Comparison of ENCODE assay signal across 8 cellular contexts in the genomic region with DNA sequence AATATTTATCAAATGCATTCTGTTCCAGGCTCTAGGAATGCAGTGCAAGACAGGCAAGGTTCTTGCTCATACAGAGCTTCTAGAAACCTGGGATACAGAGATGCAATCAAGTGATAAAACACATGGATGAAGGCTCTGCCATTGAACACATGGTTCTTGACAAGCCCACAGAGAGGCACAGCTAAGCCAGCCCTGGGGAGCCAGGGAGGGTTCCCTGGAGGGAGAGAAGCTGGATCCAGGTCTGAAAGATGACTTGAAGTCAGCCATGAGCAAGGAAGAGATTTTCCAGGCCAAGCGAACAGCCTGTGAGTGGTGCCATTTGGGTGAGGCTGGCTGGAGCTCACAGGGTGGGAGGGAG.
A peak's percentile ranks its signal among the peaks of the same experiment; 100 is the strongest.
DNase-seq lines count a peak whose midpoint lies in the region; FAIRE-seq and TF ChIP-seq lines count a peak whose summit lies in the region.

No MANE protein-coding gene starts in this region.

- H3K9me3 ChIP-seq in SK-N-SH: no peaks in the 10 kb centered on the region

- H2AFZ ChIP-seq in SK-N-SH (ENCODE audit: low read depth): peak overlapping the region; percentile 64

- H3K79me2 ChIP-seq in SK-N-SH (ENCODE audit: insufficient read depth): peaks cover 6% of the 10 kb centered on the region; the same call in 1 of the 2 replicates

- no peak for TF ChIP-seq EP300 in SK-N-SH (IDR thresholded peaks at IDR 0.05; ENCODE audit: borderline replicate concordance in 1 of 2, low read depth in 1 of 2, low read length in 1 of 2)

- peak; percentile 35 for DNase-seq in GM03348 (ENCODE audit: low spot score)
- DNase-seq in SK-N-SH: no peak
- no peak for DNase-seq in fibroblast of pulmonary artery (ENCODE audit: low read depth)
- no peak for DNase-seq in stimulated activated CD4-positive, alpha-beta T cell treated with anti-CD3 and anti-CD28 coated beads, Interleukin-15, amount 100 ng/mL, for 24 hours
- DNase-seq in NCI-H2171 (lab: John Stamatoyannopoulos, UW): no peak
- no peak for DNase-seq in NCI-H187 (lab: John Stamatoyannopoulos, UW)
- DNase-seq in H54 (ENCODE audit: insufficient read length, low spot score): no peak

- H4K20me1 ChIP-seq in SK-N-SH (ENCODE audit: insufficient read depth): no peaks in the 10 kb centered on the region

- no peaks in the 10 kb centered on the region for H3K27me3 ChIP-seq in SK-N-SH (ENCODE audit: insufficient read depth)
- H3K27me3 ChIP-seq in rectal smooth muscle tissue (ENCODE audit: control insufficient read depth, insufficient read depth, low read length): no peaks in the 10 kb centered on the region

- 100% methylated on average over 1 of the region's 1 CpG for WGBS in SK-N-SH (ENCODE audit: low lambda C conversion rate)

- H3K4me3 ChIP-seq in SK-N-SH (ENCODE audit: low read depth in 2 of 2, low read length in 1 of 2) (peak overlapping the region in 1 of 2 experiments; percentile 6; a peak in 2 of 4 replicates), fibroblast of pulmonary artery (replicated peaks; ENCODE audit: low read depth, low read length) (peak overlapping the region; percentile 48), rectal smooth muscle tissue (ENCODE audit: low read length) (peak overlapping the region; percentile 23)

- H3K36me3 ChIP-seq in SK-N-SH (replicated peaks in 1 of 2; ENCODE audit: control insufficient read depth in 1 of 2, insufficient read depth in 2 of 2, low read length in 1 of 2) (no peaks in the 10 kb centered on the region), rectal smooth muscle tissue (ENCODE audit: control insufficient read depth, insufficient read depth, low read length) (no peaks in the 10 kb centered on the region)

- H3F3A ChIP-seq in SK-N-SH (replicated peaks; ENCODE audit: insufficient read depth): peaks cover 30% of the 10 kb centered on the region

- H3K9ac ChIP-seq in SK-N-SH (peak overlapping the region; percentile 52; the same call in 1 of the 2 replicates), rectal smooth muscle tissue (ENCODE audit: low read length) (peak overlapping the region; percentile 16)

- POLR2A ChIA-PET in SK-N-SH (lab: Yijun Ruan, JAX): interaction anchor here (0.8 to 1.8 kb wide), 4 partner anchors 24 to 136 kb away, joined by 3 to 5 read pairs (median 4); a partner anchor contains a TSS

- CTCF ChIA-PET in SK-N-SH (lab: Yijun Ruan, JAX): interaction anchor here (0.6 to 1.6 kb wide), 5 partner anchors 9 to 295 kb away, joined by 3 to 6 read pairs (median 4); no protein-coding TSS in a partner anchor

- no peak for TF ChIP-seq POLR2A in H54 (IDR thresholded peaks at IDR 0.05; ENCODE audit: low read depth, low read length)

- H3K27ac ChIP-seq in SK-N-SH (ENCODE audit: low read depth in 2 of 2, low read length in 1 of 2) (peak overlapping the region; percentile 62 to 98), rectal smooth muscle tissue (ENCODE audit: low read depth, low read length) (peak overlapping the region; percentile 79)

- no peaks in the 10 kb centered on the region for H3K9me2 ChIP-seq in SK-N-SH

- peaks cover 41% of the 10 kb centered on the region in 2 experiments for H3K4me1 ChIP-seq in SK-N-SH (ENCODE audit: control insufficient read depth in 1 of 2, insufficient read depth in 2 of 2, low read depth in 1 of 2, low read length in 1 of 2)
- H3K4me1 ChIP-seq in rectal smooth muscle tissue (ENCODE audit: control insufficient read depth, insufficient read depth, low read length): peaks cover 28% of the 10 kb centered on the region

- no peak for FAIRE-seq in H54 (lab: Jason Lieb, UNC)

- no peak for TF ChIP-seq CTCF in SK-N-SH (IDR thresholded peaks at IDR 0.05)
- TF ChIP-seq CTCF in fibroblast of pulmonary artery (IDR thresholded peaks at IDR 0.05; ENCODE audit: low read length, missing control alignments): no peak

- no peak for TF ChIP-seq RAD21 in SK-N-SH (IDR thresholded peaks at IDR 0.05; ENCODE audit: low read length)

- peak overlapping the region; percentile 67 for H3K4me2 ChIP-seq in SK-N-SH

TF ChIP-seq in SK-N-SH, 30 proteins besides CTCF, POLR2A, EP300 and RAD21:
- TF ChIP-seq NRF1 (IDR thresholded peaks at IDR 0.05; ENCODE audit: low read depth, low read length): no peak
- no peak for TF ChIP-seq SMC3 (IDR thresholded peaks at IDR 0.05; ENCODE audit: low read depth, low read length)
- TF ChIP-seq, protein P1, sequence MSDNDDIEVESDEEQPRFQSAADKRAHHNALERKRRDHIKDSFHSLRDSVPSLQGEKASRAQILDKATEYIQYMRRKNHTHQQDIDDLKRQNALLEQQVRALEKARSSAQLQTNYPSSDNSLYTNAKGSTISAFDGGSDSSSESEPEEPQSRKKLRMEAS (IDR thresholded peaks at IDR 0.05; ENCODE audit: low read depth): peak; percentile 36; the same call in 1 of the 2 replicates
- TF ChIP-seq RCOR1 (IDR thresholded peaks at IDR 0.05; ENCODE audit: low read length): no peak
- no peak for TF ChIP-seq MXI1 (IDR thresholded peaks at IDR 0.05; ENCODE audit: low read depth, low read length)
- TF ChIP-seq MEF2A (IDR thresholded peaks at IDR 0.05; ENCODE audit: borderline replicate concordance, low read depth): no peak
- TF ChIP-seq, protein P2, sequence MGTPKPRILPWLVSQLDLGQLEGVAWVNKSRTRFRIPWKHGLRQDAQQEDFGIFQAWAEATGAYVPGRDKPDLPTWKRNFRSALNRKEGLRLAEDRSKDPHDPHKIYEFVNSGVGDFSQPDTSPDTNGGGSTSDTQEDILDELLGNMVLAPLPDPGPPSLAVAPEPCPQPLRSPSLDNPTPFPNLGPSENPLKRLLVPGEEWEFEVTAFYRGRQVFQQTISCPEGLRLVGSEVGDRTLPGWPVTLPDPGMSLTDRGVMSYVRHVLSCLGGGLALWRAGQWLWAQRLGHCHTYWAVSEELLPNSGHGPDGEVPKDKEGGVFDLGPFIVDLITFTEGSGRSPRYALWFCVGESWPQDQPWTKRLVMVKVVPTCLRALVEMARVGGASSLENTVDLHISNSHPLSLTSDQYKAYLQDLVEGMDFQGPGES (IDR thresholded peaks at IDR 0.05; ENCODE audit: low read depth, low read length): no peak
- TF ChIP-seq RFX5 (IDR thresholded peaks at IDR 0.05; ENCODE audit: low read length): no peak
TF ChIP-seq in SK-N-SH: peak in this region for 1.
